Comparison of ENCODE assay signal across 27 cellular contexts in the genomic region with DNA sequence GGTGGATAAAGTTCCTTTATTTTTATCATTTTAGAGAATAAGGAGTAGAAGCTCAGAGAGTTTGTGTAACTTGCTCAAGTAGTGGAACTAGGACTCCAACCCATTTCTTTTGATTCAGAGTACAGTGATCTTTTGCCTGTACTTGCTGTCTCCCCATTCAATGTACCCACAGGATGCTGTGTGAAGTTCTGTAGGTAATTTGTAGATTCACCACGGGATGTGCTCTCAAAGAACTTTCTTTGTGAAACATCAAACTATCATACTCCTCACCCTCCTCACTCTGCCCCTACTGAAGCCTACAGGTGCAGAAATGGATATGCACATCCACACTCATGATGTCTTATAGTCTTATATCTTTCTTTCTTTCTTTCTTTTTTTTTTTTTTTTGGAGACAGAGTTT.
"Had no signal": no experiment of that assay in that cellular context is flagged by ENCODE, and none has a peak within 500 bp of the region (broad histone marks: within the 10 kb centered on the region; RNA-seq: fewer than 3 reads in every experiment).

No MANE protein-coding gene starts in this region.

- H3K27ac ChIP-seq: neural progenitor cell, ovary, parathyroid adenoma, psoas muscle, right lobe of liver, sigmoid colon, stomach, thoracic aorta, thyroid gland, tibial nerve, upper lobe of left lung had no signal

- H3K9me3 Mint-ChIP-seq: natural killer cell; nephron; neural progenitor cell; stimulated activated effector memory CD8-positive, alpha-beta T cell treated with anti-CD3 and anti-CD28 coated beads, Interleukin-12 subunit alpha, Interleukin-12 subunit beta, amount 100 ng/mL, for 72 hours; stimulated activated naive B cell treated with anti-CD40 and anti-IgM and Interleukin-4, amounts not matched to agents 10 μg/mL and 1 μg/mL and 100 μg/mL, for 72 hours; stimulated activated naive CD8-positive, alpha-beta T cell treated with anti-CD3 and anti-CD28 coated beads, Interleukin-15, Interleukin-2, amounts not matched to agents 100 ng/mL and 50 ng/mL, for 24 hours had no signal

- H3K4me3 Mint-ChIP-seq: natural killer cell; nephron; neural progenitor cell; stimulated activated effector memory CD8-positive, alpha-beta T cell treated with anti-CD3 and anti-CD28 coated beads, Interleukin-12 subunit alpha, Interleukin-12 subunit beta, amount 100 ng/mL, for 72 hours; stimulated activated naive B cell treated with anti-CD40 and anti-IgM and Interleukin-4, amounts not matched to agents 10 μg/mL and 1 μg/mL and 100 μg/mL, for 72 hours; stimulated activated naive CD8-positive, alpha-beta T cell treated with anti-CD3 and anti-CD28 coated beads, Interleukin-15, Interleukin-2, amounts not matched to agents 100 ng/mL and 50 ng/mL, for 24 hours had no signal

- H3K4me2 ChIP-seq: neural progenitor cell had no signal

- H3K4me3 ChIP-seq: neural progenitor cell, ovary, psoas muscle, right lobe of liver, sigmoid colon, stomach, thoracic aorta, thyroid gland, tibial nerve, upper lobe of left lung had no signal

- H3K36me3 Mint-ChIP-seq: natural killer cell; neural progenitor cell; stimulated activated effector memory CD8-positive, alpha-beta T cell treated with anti-CD3 and anti-CD28 coated beads, Interleukin-12 subunit alpha, Interleukin-12 subunit beta, amount 100 ng/mL, for 72 hours; stimulated activated naive B cell treated with anti-CD40 and anti-IgM and Interleukin-4, amounts not matched to agents 10 μg/mL and 1 μg/mL and 100 μg/mL, for 72 hours had no signal

- H3K4me1 Mint-ChIP-seq: neural progenitor cell had no signal

- H3K27me3 Mint-ChIP-seq: progenitor cell of endocrine pancreas; stimulated activated naive B cell treated with anti-CD40 and anti-IgM and Interleukin-4, amounts not matched to agents 10 μg/mL and 1 μg/mL and 100 μg/mL, for 72 hours; stimulated activated naive CD8-positive, alpha-beta T cell treated with anti-CD3 and anti-CD28 coated beads, Interleukin-15, Interleukin-2, amounts not matched to agents 100 ng/mL and 50 ng/mL, for 24 hours had no signal

- H3K27ac Mint-ChIP-seq: natural killer cell; nephron; neural progenitor cell; progenitor cell of endocrine pancreas; stimulated activated effector memory CD8-positive, alpha-beta T cell treated with anti-CD3 and anti-CD28 coated beads, Interleukin-12 subunit alpha, Interleukin-12 subunit beta, amount 100 ng/mL, for 72 hours; stimulated activated naive B cell treated with anti-CD40 and anti-IgM and Interleukin-4, amounts not matched to agents 10 μg/mL and 1 μg/mL and 100 μg/mL, for 72 hours; stimulated activated naive CD8-positive, alpha-beta T cell treated with anti-CD3 and anti-CD28 coated beads, Interleukin-15, Interleukin-2, amounts not matched to agents 100 ng/mL and 50 ng/mL, for 24 hours had no signal

- H2AFZ ChIP-seq: neural progenitor cell, parathyroid adenoma had no signal

- ATAC-seq: natural killer cell; psoas muscle; right cardiac atrium; right lobe of liver; stimulated activated effector memory CD8-positive, alpha-beta T cell treated with anti-CD3 and anti-CD28 coated beads, Interleukin-12 subunit alpha, Interleukin-12 subunit beta, amount 100 ng/mL, for 72 hours; stimulated activated naive B cell treated with anti-CD40 and anti-IgM and Interleukin-4, amounts not matched to agents 10 μg/mL and 1 μg/mL and 100 μg/mL, for 72 hours had no signal

- H3K36me3 ChIP-seq: neural progenitor cell, ovary, right lobe of liver, sigmoid colon, stomach, thoracic aorta, thyroid gland, tibial nerve, upper lobe of left lung had no signal

- H3K9ac ChIP-seq: neural progenitor cell, parathyroid adenoma had no signal

- H3K9me3 ChIP-seq: ovary, psoas muscle, right lobe of liver, sigmoid colon, stomach, thoracic aorta, thyroid gland, tibial nerve, upper lobe of left lung had no signal

- H3K27me3 ChIP-seq: neural progenitor cell, ovary, right lobe of liver, sigmoid colon, stomach, thyroid gland, tibial nerve, upper lobe of left lung had no signal

- H3K79me2 ChIP-seq: parathyroid adenoma had no signal

- H3K4me1 ChIP-seq: neural progenitor cell, parathyroid adenoma, psoas muscle, right lobe of liver, sigmoid colon, stomach, thyroid gland, tibial nerve, upper lobe of left lung had no signal

- DNase-seq: natural killer cell; occipital lobe; ovary; posterior cingulate gyrus; psoas muscle; right cardiac atrium; right lobe of liver; sigmoid colon; small intestine; stimulated activated CD4-positive, alpha-beta T cell treated with anti-CD3 and anti-CD28 coated beads, Interleukin-15, amount 100 ng/mL, for 24 hours; stimulated activated CD4-positive, alpha-beta T cell treated with anti-CD3 and anti-CD28 coated beads, Interleukin-2, amount 100 ng/mL, for 24 hours; stimulated activated CD4-positive, alpha-beta T cell treated with anti-CD3 and anti-CD28 coated beads, Interleukin-2, amount 100 ng/mL, for 48 hours; stimulated activated CD4-positive, alpha-beta T cell treated with anti-CD3 and anti-CD28 coated beads, Interleukin-4, amount 100 ng/mL, for 24 hours; stimulated activated naive B cell treated with anti-CD40 and anti-IgM and Interleukin-4, amounts not matched to agents 10 μg/mL and 1 μg/mL and 100 μg/mL, for 72 hours; stimulated activated naive CD4-positive, alpha-beta T cell treated with Interleukin-2 at 50 U/mL for 16 hours; stomach; thyroid gland; trophoblast cell; upper lobe of left lung had no signal
